Comparison of ENCODE assay signal across 22 cellular contexts in the genomic region with DNA sequence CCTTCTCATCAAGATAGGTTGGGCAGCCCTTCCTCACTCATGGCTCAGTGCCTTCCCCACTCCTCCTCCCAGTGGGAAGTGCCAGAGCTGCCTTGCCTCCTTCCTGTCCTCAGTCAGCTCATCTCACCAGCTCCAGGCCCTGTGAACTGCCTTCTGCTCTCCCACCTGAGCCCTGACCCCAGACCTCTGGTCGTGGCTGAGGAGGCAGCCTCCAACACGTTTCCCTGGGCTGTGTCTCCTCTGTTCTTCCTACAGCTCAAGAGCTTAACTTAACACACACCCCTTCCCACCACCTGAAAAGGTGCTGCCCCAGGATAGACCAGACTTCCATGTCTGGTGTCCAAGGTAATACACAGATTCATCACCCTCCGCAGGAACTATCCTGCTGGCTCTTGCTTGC. TPM values are rescaled to one million over a fixed set of nuclear protein-coding genes. Genes with fewer than 3 reads are reported as not detected.
"Had no signal": no experiment of that assay in that cellular context is flagged by ENCODE, and none has a peak within 500 bp of the region (broad histone marks: within the 10 kb centered on the region; RNA-seq: fewer than 3 reads in every experiment).

No MANE protein-coding gene starts in this region.

- H3K27ac ChIP-seq: KMS-11, SJSA1, SK-N-MC had no signal

- H3K36me3 ChIP-seq: SJSA1 had no signal

- H3K9ac ChIP-seq: KMS-11 had no signal

- H3K4me1 ChIP-seq: SJSA1 had no signal

- DNase-seq: Kasumi-1, MM.1S, NCI-H1092 treated with DMSO at 0.1 percent for 48 hours, NCI-H1436, NCI-H187, NCI-H2029, NCI-H2081 treated with DMSO at 0.1 percent for 48 hours, NCI-H2171, NCI-H226, NCI-H446, NCI-H510A, NCI-H524 treated with DMSO at 0.1 percent for 48 hours, NCI-H69, NCI-H774, Right ventricle myocardium superior, RPMI8226, SIG-M5 had no signal

- H3K4me2 ChIP-seq: KMS-11 had no signal

- H3K4me3 ChIP-seq: SJSA1, SK-N-MC had no signal

RNA-seq across cellular contexts. Expression of gene IL9, which starts 21.2 kb away (rescaled TPM):
- total RNA-seq: HT-29, M059J, Right ventricle myocardium superior, SJSA1 had no signal

RNA-seq across cellular contexts. Expression of gene SLC25A48, which starts 40.0 kb away (rescaled TPM):
- total RNA-seq: HT-29, M059J, Right ventricle myocardium superior, SJSA1 had no signal
